9 cellular contexts compared by ENCODE assay signal in the genomic region with DNA sequence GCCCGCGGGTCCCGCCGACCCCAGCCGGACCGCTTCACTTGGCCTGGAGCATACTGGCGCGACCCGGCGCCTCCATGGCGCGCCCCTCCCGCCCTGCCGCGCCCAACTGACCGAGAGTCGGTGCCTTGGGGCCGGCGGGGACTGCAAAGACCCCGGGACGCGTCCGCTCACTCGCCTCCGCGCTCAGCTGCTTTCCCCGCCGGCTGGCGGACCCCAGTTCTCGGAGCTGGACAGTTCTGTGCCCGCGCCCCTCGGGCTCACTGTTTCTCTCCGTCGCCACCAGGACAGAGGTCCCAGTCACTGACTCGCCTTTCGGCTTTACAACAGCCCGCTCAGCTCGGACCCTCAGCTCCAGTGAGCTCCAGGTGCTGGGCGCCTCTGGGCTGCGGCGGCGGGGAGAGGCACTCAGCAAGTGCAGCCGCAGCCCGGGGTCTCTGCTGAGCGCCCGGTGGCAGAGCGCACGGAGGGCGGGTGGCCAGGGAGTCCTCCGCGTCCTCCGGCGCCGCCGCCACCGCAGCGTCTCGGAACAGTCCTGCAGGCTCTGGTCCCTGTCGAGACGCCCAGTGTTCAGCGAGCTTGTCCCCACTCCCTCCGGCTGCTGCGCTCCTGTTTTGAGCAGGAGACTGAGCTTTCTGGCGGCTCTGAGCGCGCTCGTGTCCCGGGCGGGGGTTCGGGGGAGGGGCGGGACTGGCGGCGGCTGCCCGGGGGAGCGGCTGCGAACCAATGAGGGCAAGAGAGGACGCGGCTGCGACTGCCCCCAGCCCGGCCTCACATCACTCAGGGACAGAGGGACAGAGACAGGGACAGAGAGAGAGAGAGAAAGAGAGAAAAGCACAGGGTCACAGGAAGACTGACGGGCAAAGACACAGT. TPM values are rescaled to one million over a fixed set of nuclear protein-coding genes. Genes with fewer than 3 reads are reported as not detected.
A peak's percentile ranks its signal among the peaks of the same experiment; 100 is the strongest.
DNase-seq lines count a peak whose midpoint lies in the region; ATAC-seq, FAIRE-seq and TF ChIP-seq lines count a peak whose summit lies in the region.
"Had no signal": no experiment of that assay in that cellular context is flagged by ENCODE, and none has a peak within 500 bp of the region (broad histone marks: within the 10 kb centered on the region; RNA-seq: fewer than 3 reads in every experiment).

A gene (minus strand): TSS at position 637 of the 870 bp plus-strand sequence. CDS start 638 bp downstream, outside the sequence.

- DNase-seq in astrocyte (ENCODE audit: low read depth) (no peak), islet precursor cell (peak; percentile 85), KG1 (lab: John Stamatoyannopoulos, UW) (no peak)
- no peak for DNase-seq in stimulated activated naive B cell treated with anti-CD40 and anti-IgM and Interleukin-4, amounts not matched to agents 10 μg/mL and 1 μg/mL and 100 μg/mL, for 72 hours
- no peak for DNase-seq in NK-92 treated with Interleukin-12 subunit alpha and Interleukin-12 subunit beta, amount 100 ng/mL, for 24 hours (lab: John Stamatoyannopoulos, UW)
- DNase-seq: activated CD4-positive, CD25-positive, alpha-beta regulatory T cell treated with anti-CD3 and anti-CD28 coated beads, Interleukin-2, amount 50 U/mL, for 72 hours had no signal

- peaks cover 32% of the 10 kb centered on the region for H4K20me1 ChIP-seq in astrocyte (ENCODE audit: insufficient read depth, low read length)

- peaks cover 88% of the 10 kb centered on the region for H3K27me3 ChIP-seq in HUES48 (ENCODE audit: control insufficient read depth, insufficient read depth, low read length)
- H3K27me3 ChIP-seq in astrocyte (ENCODE audit: insufficient read depth, low read length) = peaks cover 44% of the 10 kb centered on the region

- H3K36me3 Mint-ChIP-seq in astrocyte (ENCODE audit: low read depth, unreplicated experiment) = peaks cover 14% of the 10 kb centered on the region
- H3K36me3 Mint-ChIP-seq in stimulated activated naive B cell treated with anti-CD40 and anti-IgM and Interleukin-4, amounts not matched to agents 10 μg/mL and 1 μg/mL and 100 μg/mL, for 72 hours = peaks cover 7 to 16% of the 10 kb centered on the region in 2 donors

- peak; percentile 21 to 28 for ATAC-seq in stimulated activated naive B cell treated with anti-CD40 and anti-IgM and Interleukin-4, amounts not matched to agents 10 μg/mL and 1 μg/mL and 100 μg/mL, for 72 hours (replicated peaks)
- ATAC-seq in HG03108 (IDR thresholded peaks at IDR 0.05; ENCODE audit: unreplicated experiment) = no peak
- no peak for ATAC-seq in activated CD4-positive, CD25-positive, alpha-beta regulatory T cell treated with anti-CD3 and anti-CD28 coated beads, Interleukin-2, amount 50 U/mL, for 24 hours

- H3K9ac ChIP-seq in HUES48 (ENCODE audit: low read depth, low read length) (no peak within 1 kb of the TSS), astrocyte (ENCODE audit: low read length) (no peak within 1 kb of the TSS)

- TF ChIP-seq CTCF in astrocyte (IDR thresholded peaks at IDR 0.05; ENCODE audit: insufficient read depth, low read depth, low read length) = no peak

- no peak for FAIRE-seq in astrocyte (lab: Jason Lieb, UNC)

- H3K27ac ChIP-seq in HUES48 (ENCODE audit: low read depth, low read length) = no peak within 1 kb of the TSS
- H3K27ac ChIP-seq in astrocyte (ENCODE audit: low read depth, low read length) = no peak within 1 kb of the TSS

- peaks cover 12% of the 10 kb centered on the region for H3K4me1 Mint-ChIP-seq in astrocyte (ENCODE audit: low read depth, unreplicated experiment)
- H3K4me1 Mint-ChIP-seq in stimulated activated naive B cell treated with anti-CD40 and anti-IgM and Interleukin-4, amounts not matched to agents 10 μg/mL and 1 μg/mL and 100 μg/mL, for 72 hours = peaks cover 6 to 9% of the 10 kb centered on the region in 2 donors

- 0 out of 2 replicates have a peak, but pooled peaks cover 8% of the 10 kb centered on the region for H3K36me3 ChIP-seq in HUES48 (ENCODE audit: control insufficient read depth, insufficient read depth, low read length)
- H3K36me3 ChIP-seq in astrocyte (ENCODE audit: insufficient read depth, low read length) = no peaks in the 10 kb centered on the region

- H3K4me1 ChIP-seq in HUES48 (ENCODE audit: control insufficient read depth, insufficient read depth, low read length) = peaks cover 5% of the 10 kb centered on the region; the same call in 1 of the 2 replicates
- H3K4me1 ChIP-seq in astrocyte (ENCODE audit: insufficient read depth, low read length) = peaks cover 15% of the 10 kb centered on the region

- H3K9me3 Mint-ChIP-seq in astrocyte (ENCODE audit: unreplicated experiment) = peaks cover under 1% of the 10 kb centered on the region
- H3K9me3 Mint-ChIP-seq in stimulated activated naive B cell treated with anti-CD40 and anti-IgM and Interleukin-4, amounts not matched to agents 10 μg/mL and 1 μg/mL and 100 μg/mL, for 72 hours = no peaks in the 10 kb centered on the region

- no peaks in the 10 kb centered on the region for H3K79me2 ChIP-seq in astrocyte (ENCODE audit: insufficient read depth, low read length)

- H3K4me3 ChIP-seq in HUES48 (ENCODE audit: low read depth, low read length) (peak within 1 kb of the TSS; percentile 66), astrocyte (ENCODE audit: insufficient read depth, low read depth, low read length) (peak within 1 kb of the TSS; percentile 50)

- peak within 1 kb of the TSS; percentile 62 for H3K4me3 Mint-ChIP-seq in astrocyte (ENCODE audit: unreplicated experiment)
- peak within 1 kb of the TSS; percentile 25 to 65 for H3K4me3 Mint-ChIP-seq in stimulated activated naive B cell treated with anti-CD40 and anti-IgM and Interleukin-4, amounts not matched to agents 10 μg/mL and 1 μg/mL and 100 μg/mL, for 72 hours

- H3K27ac Mint-ChIP-seq in astrocyte (ENCODE audit: unreplicated experiment) = peak within 1 kb of the TSS; percentile 42
- no peak within 1 kb of the TSS for H3K27ac Mint-ChIP-seq in stimulated activated naive B cell treated with anti-CD40 and anti-IgM and Interleukin-4, amounts not matched to agents 10 μg/mL and 1 μg/mL and 100 μg/mL, for 72 hours

- peaks cover 41% of the 10 kb centered on the region for H3K27me3 Mint-ChIP-seq in astrocyte (ENCODE audit: low read depth, unreplicated experiment)
- peaks cover 58 to 59% of the 10 kb centered on the region in 2 donors for H3K27me3 Mint-ChIP-seq in stimulated activated naive B cell treated with anti-CD40 and anti-IgM and Interleukin-4, amounts not matched to agents 10 μg/mL and 1 μg/mL and 100 μg/mL, for 72 hours

- H2AFZ ChIP-seq in astrocyte (ENCODE audit: low read depth, low read length) = no peak within 1 kb of the TSS

- H3K9me3 ChIP-seq in HUES48 (ENCODE audit: control insufficient read depth, insufficient read depth, low read length) = no peaks in the 10 kb centered on the region
- no peaks in the 10 kb centered on the region for H3K9me3 ChIP-seq in astrocyte (ENCODE audit: insufficient read depth, low read depth, low read length)

- H3K4me2 ChIP-seq in astrocyte (ENCODE audit: low read length) = peak within 1 kb of the TSS; percentile 83

RNA-seq across cellular contexts. Expression of the gene that starts here (rescaled TPM):
- total RNA-seq in astrocyte = 0.30 and 0.34 TPM in 2 replicates

Comparison
In these comparisons a context has a peak if more than half of its experiments do, and no peak if none do; other contexts are left out.
1. ATAC-seq: peak in stimulated activated naive B cell treated with anti-CD40 and anti-IgM and Interleukin-4, amounts not matched to agents 10 μg/mL and 1 μg/mL and 100 μg/mL, for 72 hours (2 of 2); none in HG03108 (single experiment) and activated CD4-positive, CD25-positive, alpha-beta regulatory T cell treated with anti-CD3 and anti-CD28 coated beads, Interleukin-2, amount 50 U/mL, for 24 hours (0 of 2).